ENCODE assay signal across 31 cellular contexts in genomic region chr3:132507657-132508056, GRCh38.
"Had no signal": no experiment of that assay in that cellular context is flagged by ENCODE, and none has a peak within 500 bp of the region (broad histone marks: within the 10 kb centered on the region; RNA-seq: fewer than 3 reads in every experiment).

No MANE protein-coding gene starts in this region.

- H3K27ac Mint-ChIP-seq: activated naive CD4-positive, alpha-beta T cell treated with anti-CD3 and anti-CD28 coated beads for 36 hours; activated naive CD8-positive, alpha-beta T cell treated with anti-CD3 and anti-CD28 coated beads for 36 hours; activated T-cell treated with anti-CD3 and anti-CD28 coated beads, Interleukin-2, amount 50 U/mL, for 72 hours; stimulated activated naive CD8-positive, alpha-beta T cell treated with anti-CD3 and anti-CD28 coated beads, Interleukin-15, Interleukin-2, amounts not matched to agents 100 ng/mL and 50 ng/mL, for 24 hours; T-helper 1 cell treated with Interleukin-12 subunit alpha and Interleukin-12 subunit beta and Interleukin-4 antibody, amounts not matched to agents 30 μg/mL and 1 μg/mL, for 36 hours had no signal

- FAIRE-seq: keratinocyte, TTC549 had no signal

- ATAC-seq: activated T-cell treated with anti-CD3 and anti-CD28 coated beads, Interleukin-2, amount 50 U/mL, for 72 hours; gastrocnemius medialis; left lung; lower lobe of right lung; right lobe of liver had no signal

- H3K4me1 ChIP-seq: adrenal gland, gastrocnemius medialis, left lung, lower lobe of right lung, right lobe of liver, upper lobe of left lung, vagina had no signal

- H3K27me3 Mint-ChIP-seq: activated naive CD8-positive, alpha-beta T cell treated with anti-CD3 and anti-CD28 coated beads for 36 hours; brain; stimulated activated naive CD8-positive, alpha-beta T cell treated with anti-CD3 and anti-CD28 coated beads, Interleukin-15, Interleukin-2, amounts not matched to agents 100 ng/mL and 50 ng/mL, for 24 hours had no signal

- H3K4me1 Mint-ChIP-seq: activated naive CD8-positive, alpha-beta T cell treated with anti-CD3 and anti-CD28 coated beads for 36 hours; brain; nephron had no signal

- H3K4me3 ChIP-seq: adrenal gland, gastrocnemius medialis, hepatocyte, left lung, lower lobe of right lung, right lobe of liver, upper lobe of left lung, vagina had no signal

- H3K4me3 Mint-ChIP-seq: activated naive CD4-positive, alpha-beta T cell treated with anti-CD3 and anti-CD28 coated beads for 36 hours; activated naive CD8-positive, alpha-beta T cell treated with anti-CD3 and anti-CD28 coated beads for 36 hours; activated T-cell treated with anti-CD3 and anti-CD28 coated beads, Interleukin-2, amount 50 U/mL, for 72 hours; brain; nephron; stimulated activated naive CD8-positive, alpha-beta T cell treated with anti-CD3 and anti-CD28 coated beads, Interleukin-15, Interleukin-2, amounts not matched to agents 100 ng/mL and 50 ng/mL, for 24 hours; T-helper 1 cell treated with Interleukin-12 subunit alpha and Interleukin-12 subunit beta and Interleukin-4 antibody, amounts not matched to agents 30 μg/mL and 1 μg/mL, for 36 hours had no signal

- H3K27me3 ChIP-seq: adrenal gland, gastrocnemius medialis, hepatocyte, left lung, right lobe of liver, upper lobe of left lung, vagina had no signal

- H3K9me3 Mint-ChIP-seq: activated naive CD4-positive, alpha-beta T cell treated with anti-CD3 and anti-CD28 coated beads for 36 hours; activated naive CD8-positive, alpha-beta T cell treated with anti-CD3 and anti-CD28 coated beads for 36 hours; activated T-cell treated with anti-CD3 and anti-CD28 coated beads, Interleukin-2, amount 50 U/mL, for 72 hours; brain; nephron; stimulated activated naive CD8-positive, alpha-beta T cell treated with anti-CD3 and anti-CD28 coated beads, Interleukin-15, Interleukin-2, amounts not matched to agents 100 ng/mL and 50 ng/mL, for 24 hours; T-helper 1 cell treated with Interleukin-12 subunit alpha and Interleukin-12 subunit beta and Interleukin-4 antibody, amounts not matched to agents 30 μg/mL and 1 μg/mL, for 36 hours had no signal

- DNase-seq: activated CD4-positive, alpha-beta T cell treated with anti-CD3 and anti-CD28 coated beads for 4 hours; activated CD4-positive, alpha-beta T cell treated with anti-CD3 and anti-CD28 coated beads, Interleukin-2, amount 50 U/mL, for 4 hours; activated effector memory CD4-positive, alpha-beta T cell treated with Interleukin-2 at 50 U/mL for 16 hours; activated naive CD4-positive, alpha-beta T cell treated with anti-CD3 and anti-CD28 coated beads for 36 hours; activated naive CD8-positive, alpha-beta T cell treated with anti-CD3 and anti-CD28 coated beads for 36 hours; activated T-cell treated with anti-CD3 and anti-CD28 coated beads for 4 hours; activated T-cell treated with anti-CD3 and anti-CD28 coated beads, Interleukin-2, amount 50 U/mL, for 72 hours; adrenal gland; aorta; gastrocnemius medialis; glutamatergic neuron; left lung; lower lobe of right lung; mesendoderm; posterior cingulate gyrus; right lobe of liver; stimulated activated CD4-positive, alpha-beta T cell treated with anti-CD3 and anti-CD28 coated beads, Interleukin-12 subunit alpha, Interleukin-12 subunit beta, amount 100 ng/mL, for 4 hours; stimulated activated CD4-positive, alpha-beta T cell treated with anti-CD3 and anti-CD28 coated beads, Interleukin-4, amount 100 ng/mL, for 1 hour; SW 1271; T-helper 9 cell; upper lobe of left lung had no signal

- H3K9me3 ChIP-seq: adrenal gland, gastrocnemius medialis, left lung, lower lobe of right lung, right lobe of liver, upper lobe of left lung, vagina had no signal

- H3K27ac ChIP-seq: adrenal gland, epithelial cell of prostate, gastrocnemius medialis, hepatocyte, left lung, lower lobe of right lung, right lobe of liver, upper lobe of left lung, vagina, VCaP had no signal
